Comparison of ENCODE assay signal across 1 cellular context in the genomic region with DNA sequence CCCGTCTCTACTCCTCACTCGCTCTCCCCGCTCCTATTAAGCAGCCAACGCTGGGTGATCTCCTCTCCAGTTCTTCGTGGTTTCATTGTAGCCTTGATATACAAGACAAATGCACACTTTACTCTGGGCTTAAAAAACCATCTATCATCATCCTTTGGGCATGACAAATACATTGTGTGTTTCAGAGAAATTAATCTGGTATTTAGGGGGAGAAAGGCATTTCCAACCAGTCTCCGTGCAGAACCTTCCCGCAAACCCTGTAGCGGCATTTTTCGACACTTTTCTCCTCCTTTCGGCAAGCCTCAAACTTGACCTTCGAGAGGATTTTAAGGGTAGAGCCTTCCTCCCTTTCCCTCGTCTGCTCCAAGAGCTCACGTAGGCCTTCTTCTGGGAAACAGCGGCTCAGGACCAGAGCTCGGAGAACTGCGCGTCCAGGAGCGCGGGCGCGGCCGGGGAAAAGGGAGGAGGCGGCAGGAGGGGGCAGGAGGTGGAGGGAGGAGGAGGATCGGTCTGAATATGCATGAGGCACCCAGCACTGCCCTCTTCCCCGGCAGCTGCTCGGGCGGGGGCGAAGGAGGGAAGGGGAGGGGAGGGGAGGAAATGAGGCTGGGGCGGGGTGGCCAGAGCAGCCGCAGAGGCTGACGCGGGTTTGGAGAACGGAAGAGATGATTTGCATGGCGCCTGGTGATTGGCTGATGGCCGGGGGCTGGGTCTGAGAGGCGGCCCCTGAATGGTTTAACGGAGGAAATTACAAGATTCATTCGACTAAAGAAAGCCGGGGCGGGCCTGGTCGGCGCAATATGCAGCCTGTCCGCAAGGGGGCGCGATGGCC.
TF ChIP-seq lines count a peak whose summit lies in the region.

No MANE protein-coding gene starts in this region.

TF ChIP-seq in HCT116, 20 proteins besides CTCF, POLR2A, EP300 and RAD21 (continued from another document):
- no peak for TF ChIP-seq ZNF274 (IDR thresholded peaks at IDR 0.05; ENCODE audit: low read depth, low read length)
